ENCODE assay signal across 1 cellular context in the genomic region with DNA sequence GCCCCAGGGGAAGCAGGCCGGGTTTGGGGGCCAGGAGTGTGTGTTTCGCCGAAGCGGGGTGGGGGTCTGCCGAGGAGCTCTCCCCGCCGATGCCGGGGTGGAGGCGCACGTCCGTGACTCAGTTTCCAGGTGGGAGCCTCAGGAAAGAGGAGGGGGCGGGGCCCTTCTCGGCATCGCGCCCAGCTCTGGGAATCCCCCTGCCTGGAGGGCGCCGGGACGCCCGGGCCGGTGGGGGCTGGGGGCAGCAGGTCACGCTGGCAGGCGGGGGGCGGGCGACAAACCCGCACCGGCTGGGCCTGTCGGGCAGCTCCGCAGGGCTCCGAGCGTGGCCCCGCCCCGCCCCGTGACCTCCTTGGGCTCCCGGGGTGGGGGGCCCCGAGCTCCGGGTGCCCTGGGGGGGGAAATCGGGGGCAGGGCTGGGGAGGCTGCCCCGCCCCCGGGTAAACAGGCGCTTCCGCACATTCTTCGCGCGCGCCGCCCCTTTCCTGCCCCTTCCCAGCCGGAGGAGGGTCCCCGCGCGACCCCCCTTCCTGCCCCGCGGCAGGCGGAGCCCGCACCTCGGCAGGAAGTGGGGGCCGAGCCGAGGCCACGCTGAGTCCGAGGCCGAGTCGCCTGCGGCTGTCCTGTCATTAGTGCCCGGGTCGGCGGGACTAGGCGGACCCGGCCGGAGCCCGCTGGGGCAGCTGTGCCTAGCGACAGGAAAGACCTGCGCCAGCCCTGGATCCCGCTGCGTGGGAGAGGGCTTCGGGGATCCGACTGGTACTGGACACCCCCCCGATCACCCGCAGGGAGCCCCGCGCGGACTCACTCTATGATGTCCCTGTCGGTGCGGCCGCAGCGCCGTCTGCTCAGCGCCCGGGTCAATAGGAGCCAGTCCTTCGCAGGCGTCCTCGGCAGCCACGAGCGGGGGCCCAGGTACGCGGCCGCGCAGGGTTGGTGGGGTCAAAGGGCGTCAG.
TF ChIP-seq lines count a peak whose summit lies in the region.

No MANE protein-coding gene starts in this region.

TF ChIP-seq in GM12878, 131 proteins besides CTCF, POLR2A, EP300 and RAD21:
- TF ChIP-seq IKZF2 (IDR thresholded peaks at IDR 0.05) = no peak
- no peak; the same call in 1 of the 2 replicates for TF ChIP-seq RB1 (IDR thresholded peaks at IDR 0.05; ENCODE audit: borderline replicate concordance)
- TF ChIP-seq ZNF217 (IDR thresholded peaks at IDR 0.05) = no peak
- TF ChIP-seq, protein P1, sequence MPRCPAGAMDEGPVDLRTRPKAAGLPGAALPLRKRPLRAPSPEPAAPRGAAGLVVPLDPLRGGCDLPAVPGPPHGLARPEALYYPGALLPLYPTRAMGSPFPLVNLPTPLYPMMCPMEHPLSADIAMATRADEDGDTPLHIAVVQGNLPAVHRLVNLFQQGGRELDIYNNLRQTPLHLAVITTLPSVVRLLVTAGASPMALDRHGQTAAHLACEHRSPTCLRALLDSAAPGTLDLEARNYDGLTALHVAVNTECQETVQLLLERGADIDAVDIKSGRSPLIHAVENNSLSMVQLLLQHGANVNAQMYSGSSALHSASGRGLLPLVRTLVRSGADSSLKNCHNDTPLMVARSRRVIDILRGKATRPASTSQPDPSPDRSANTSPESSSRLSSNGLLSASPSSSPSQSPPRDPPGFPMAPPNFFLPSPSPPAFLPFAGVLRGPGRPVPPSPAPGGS (IDR thresholded peaks at IDR 0.05; ENCODE audit: borderline replicate concordance, insufficient read depth, low read depth, low read length, poor library complexity, severe bottlenecking) = peak; percentile 43
- TF ChIP-seq MEF2B (IDR thresholded peaks at IDR 0.05; ENCODE audit: partially characterized antibody, poor library complexity, severe bottlenecking) = peak; percentile 28
- TF ChIP-seq NR2F1 (conservative IDR thresholded peaks at IDR 0.05) = peak; percentile 46
- no peak for TF ChIP-seq EZH2 (IDR thresholded peaks at IDR 0.05; ENCODE audit: borderline replicate concordance, control insufficient read depth, low read depth, low read length)
- TF ChIP-seq USF1 (IDR thresholded peaks at IDR 0.05; ENCODE audit: borderline replicate concordance, extremely low read length, insufficient read depth, low read depth, low read length) = peak; percentile 38
- TF ChIP-seq, protein P2, sequence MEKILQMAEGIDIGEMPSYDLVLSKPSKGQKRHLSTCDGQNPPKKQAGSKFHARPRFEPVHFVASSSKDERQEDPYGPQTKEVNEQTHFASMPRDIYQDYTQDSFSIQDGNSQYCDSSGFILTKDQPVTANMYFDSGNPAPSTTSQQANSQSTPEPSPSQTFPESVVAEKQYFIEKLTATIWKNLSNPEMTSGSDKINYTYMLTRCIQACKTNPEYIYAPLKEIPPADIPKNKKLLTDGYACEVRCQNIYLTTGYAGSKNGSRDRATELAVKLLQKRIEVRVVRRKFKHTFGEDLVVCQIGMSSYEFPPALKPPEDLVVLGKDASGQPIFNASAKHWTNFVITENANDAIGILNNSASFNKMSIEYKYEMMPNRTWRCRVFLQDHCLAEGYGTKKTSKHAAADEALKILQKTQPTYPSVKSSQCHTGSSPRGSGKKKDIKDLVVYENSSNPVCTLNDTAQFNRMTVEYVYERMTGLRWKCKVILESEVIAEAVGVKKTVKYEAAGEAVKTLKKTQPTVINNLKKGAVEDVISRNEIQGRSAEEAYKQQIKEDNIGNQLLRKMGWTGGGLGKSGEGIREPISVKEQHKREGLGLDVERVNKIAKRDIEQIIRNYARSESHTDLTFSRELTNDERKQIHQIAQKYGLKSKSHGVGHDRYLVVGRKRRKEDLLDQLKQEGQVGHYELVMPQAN (conservative IDR thresholded peaks at IDR 0.05) = 0 out of 2 replicates have a peak, but pooled peaks have one; percentile 32
- TF ChIP-seq NR2C1 (IDR thresholded peaks at IDR 0.05) = peak; percentile 26; the same call in 1 of the 2 replicates
- no peak for TF ChIP-seq RAD51 (IDR thresholded peaks at IDR 0.05)
- TF ChIP-seq YY1 (IDR thresholded peaks at IDR 0.05; ENCODE audit: low read depth, low read length) = peak; percentile 4; the same call in 1 of the 2 replicates
- TF ChIP-seq DPF2 (IDR thresholded peaks at IDR 0.05) = peak; percentile 10; the same call in 1 of the 2 replicates
- peak; percentile 6; the same call in 1 of the 2 replicates for TF ChIP-seq POLR2AphosphoS2 (IDR thresholded peaks at IDR 0.05; ENCODE audit: low read depth, low read length)
- TF ChIP-seq SREBF1 (IDR thresholded peaks at IDR 0.05; ENCODE audit: low read length) = no peak
- no peak for TF ChIP-seq PKNOX1 (IDR thresholded peaks at IDR 0.05)
- peak; percentile 68 to 78; a peak in 2 of 4 replicates for TF ChIP-seq BHLHE40 (IDR thresholded peaks at IDR 0.05; ENCODE audit: borderline replicate concordance in 1 of 2, low read depth in 2 of 2, low read length in 1 of 2)
- TF ChIP-seq LARP7 (IDR thresholded peaks at IDR 0.05) = no peak; the same call in 1 of the 2 replicates
- TF ChIP-seq CBX3 (IDR thresholded peaks at IDR 0.05; ENCODE audit: borderline replicate concordance, low read depth) = no peak
- TF ChIP-seq BACH1 (IDR thresholded peaks at IDR 0.05; ENCODE audit: borderline replicate concordance) = peak; percentile 26; the same call in 1 of the 2 replicates
- TF ChIP-seq CREB1 (IDR thresholded peaks at IDR 0.05; ENCODE audit: low read depth) = no peak
- no peak for TF ChIP-seq IRF4 (IDR thresholded peaks at IDR 0.05; ENCODE audit: low read depth, low read length)
- TF ChIP-seq EED (IDR thresholded peaks at IDR 0.05; ENCODE audit: low read depth) = no peak
- 0 out of 2 replicates have a peak, but pooled peaks have one; percentile 30 for TF ChIP-seq SMARCA5 (IDR thresholded peaks at IDR 0.05)
- TF ChIP-seq, protein P3, sequence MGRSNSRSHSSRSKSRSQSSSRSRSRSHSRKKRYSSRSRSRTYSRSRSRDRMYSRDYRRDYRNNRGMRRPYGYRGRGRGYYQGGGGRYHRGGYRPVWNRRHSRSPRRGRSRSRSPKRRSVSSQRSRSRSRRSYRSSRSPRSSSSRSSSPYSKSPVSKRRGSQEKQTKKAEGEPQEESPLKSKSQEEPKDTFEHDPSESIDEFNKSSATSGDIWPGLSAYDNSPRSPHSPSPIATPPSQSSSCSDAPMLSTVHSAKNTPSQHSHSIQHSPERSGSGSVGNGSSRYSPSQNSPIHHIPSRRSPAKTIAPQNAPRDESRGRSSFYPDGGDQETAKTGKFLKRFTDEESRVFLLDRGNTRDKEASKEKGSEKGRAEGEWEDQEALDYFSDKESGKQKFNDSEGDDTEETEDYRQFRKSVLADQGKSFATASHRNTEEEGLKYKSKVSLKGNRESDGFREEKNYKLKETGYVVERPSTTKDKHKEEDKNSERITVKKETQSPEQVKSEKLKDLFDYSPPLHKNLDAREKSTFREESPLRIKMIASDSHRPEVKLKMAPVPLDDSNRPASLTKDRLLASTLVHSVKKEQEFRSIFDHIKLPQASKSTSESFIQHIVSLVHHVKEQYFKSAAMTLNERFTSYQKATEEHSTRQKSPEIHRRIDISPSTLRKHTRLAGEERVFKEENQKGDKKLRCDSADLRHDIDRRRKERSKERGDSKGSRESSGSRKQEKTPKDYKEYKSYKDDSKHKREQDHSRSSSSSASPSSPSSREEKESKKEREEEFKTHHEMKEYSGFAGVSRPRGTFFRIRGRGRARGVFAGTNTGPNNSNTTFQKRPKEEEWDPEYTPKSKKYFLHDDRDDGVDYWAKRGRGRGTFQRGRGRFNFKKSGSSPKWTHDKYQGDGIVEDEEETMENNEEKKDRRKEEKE (IDR thresholded peaks at IDR 0.05) = no peak
- TF ChIP-seq TBL1XR1 (IDR thresholded peaks at IDR 0.05; ENCODE audit: low read depth, low read length) = no peak
- no peak for TF ChIP-seq RELB (IDR thresholded peaks at IDR 0.05; ENCODE audit: low read depth)
- TF ChIP-seq GATAD2B (conservative IDR thresholded peaks at IDR 0.05; ENCODE audit: low read depth) = peak; percentile 30
- no peak for TF ChIP-seq MTA3 (IDR thresholded peaks at IDR 0.05; ENCODE audit: borderline replicate concordance, low read length)
TF ChIP-seq in GM12878: peak in this region for 13.
